In genomic region chr22:17777005-17777716, GRCh38 we compare ENCODE assay signal across 9 cellular contexts. TPM values are rescaled to one million over a fixed set of nuclear protein-coding genes. Genes with fewer than 3 reads are reported as not detected.
A peak's percentile ranks its signal among the peaks of the same experiment; 100 is the strongest.
DNase-seq lines count a peak whose midpoint lies in the region; ATAC-seq and TF ChIP-seq lines count a peak whose summit lies in the region.
"Had no signal": no experiment of that assay in that cellular context is flagged by ENCODE, and none has a peak within 500 bp of the region (broad histone marks: within the 10 kb centered on the region; RNA-seq: fewer than 3 reads in every experiment).

No MANE protein-coding gene starts in this region.

- DNase-seq in GM12865 (ENCODE audit: low read depth) (peak; percentile 95), esophagus squamous epithelium (lab: John Stamatoyannopoulos, UW) (no peak), MG63 (no peak), NCI-H1417 treated with DMSO at 0.1 percent for 48 hours (lab: John Stamatoyannopoulos, UW) (no peak)
- DNase-seq in activated CD4-positive, alpha-beta T cell treated with anti-CD3 and anti-CD28 coated beads, Interleukin-2, amount 50 U/mL, for 24 hours (ENCODE audit: low read depth in 1 of 2, low spot score in 1 of 2) = peak; percentile 34 to 60
- peak; percentile 44 for DNase-seq in stimulated activated CD8-positive, alpha-beta memory T cell treated with anti-CD3 and anti-CD28 coated beads, Interleukin-15, amount 100 ng/mL, for 1 hour (ENCODE audit: low read depth)

- intact Hi-C loops in esophagus squamous epithelium (cut with DNase I) = no loop called here

- TF ChIP-seq CTCF in GM12865 (IDR thresholded peaks at IDR 0.05; ENCODE audit: insufficient read depth, low read depth, low read length, missing control alignments) = no peak
- TF ChIP-seq CTCF in esophagus squamous epithelium (IDR thresholded peaks at IDR 0.05) = no peak

- H3K9me3 ChIP-seq in esophagus squamous epithelium = no peaks in the 10 kb centered on the region
- H3K9me3 ChIP-seq in MG63 = no peaks in the 10 kb centered on the region

- no peak for TF ChIP-seq POLR2A in esophagus squamous epithelium (IDR thresholded peaks at IDR 0.05)

- H3K4me3 ChIP-seq in GM12865 (ENCODE audit: low read depth, low read length) (peak overlapping the region; percentile 90), esophagus squamous epithelium (peak overlapping the region; percentile 14 to 58 (median 33)), MG63 (no peak overlapping the region)

- 56 to 65% methylated on average over 12 to 18 of the region's 27 CpGs for WGBS in esophagus squamous epithelium, 2 donors

- peaks cover 28 to 47% (median 29%) of the 10 kb centered on the region in 3 donors for H3K4me1 ChIP-seq in esophagus squamous epithelium

- H3K27ac ChIP-seq in esophagus squamous epithelium = peak overlapping the region; percentile 45 to 80 (median 60)
- H3K27ac ChIP-seq: epithelial cell of prostate had no signal

- peak; percentile 23 for ATAC-seq in HG03442 (IDR thresholded peaks at IDR 0.05; ENCODE audit: unreplicated experiment)
- ATAC-seq in GM21367 (IDR thresholded peaks at IDR 0.05; ENCODE audit: unreplicated experiment) = no peak

- H3K36me3 ChIP-seq in esophagus squamous epithelium (no peaks in the 10 kb centered on the region), MG63 (no peaks in the 10 kb centered on the region)

- H3K27me3 ChIP-seq in esophagus squamous epithelium = peaks cover 0 to 6% (median 0%) of the 10 kb centered on the region in 4 donors
- H3K27me3 ChIP-seq in MG63 = no peaks in the 10 kb centered on the region

RNA-seq across cellular contexts. Expression of gene BID, which starts 2.9 kb away (rescaled TPM):
- total RNA-seq in esophagus squamous epithelium = 10 to 100 TPM; 10.6 to 32.9 (median 22.7) TPM
- total RNA-seq in MG63 (2014; rRNA removed; shearing (Covaris generic); ENCODE audit: low replicate concordance) = 42.3 and 127 TPM in 2 replicates

Comparison
In these comparisons a context has a peak if more than half of its experiments do, and no peak if none do; other contexts are left out.
1. DNase-seq: peak in GM12865 (single experiment), activated CD4-positive, alpha-beta T cell treated with anti-CD3 and anti-CD28 coated beads, Interleukin-2, amount 50 U/mL, for 24 hours (2 of 2) and stimulated activated CD8-positive, alpha-beta memory T cell treated with anti-CD3 and anti-CD28 coated beads, Interleukin-15, amount 100 ng/mL, for 1 hour (single experiment); none in esophagus squamous epithelium (single experiment), MG63 (single experiment) and NCI-H1417 treated with DMSO at 0.1 percent for 48 hours (single experiment).